In the genomic region with DNA sequence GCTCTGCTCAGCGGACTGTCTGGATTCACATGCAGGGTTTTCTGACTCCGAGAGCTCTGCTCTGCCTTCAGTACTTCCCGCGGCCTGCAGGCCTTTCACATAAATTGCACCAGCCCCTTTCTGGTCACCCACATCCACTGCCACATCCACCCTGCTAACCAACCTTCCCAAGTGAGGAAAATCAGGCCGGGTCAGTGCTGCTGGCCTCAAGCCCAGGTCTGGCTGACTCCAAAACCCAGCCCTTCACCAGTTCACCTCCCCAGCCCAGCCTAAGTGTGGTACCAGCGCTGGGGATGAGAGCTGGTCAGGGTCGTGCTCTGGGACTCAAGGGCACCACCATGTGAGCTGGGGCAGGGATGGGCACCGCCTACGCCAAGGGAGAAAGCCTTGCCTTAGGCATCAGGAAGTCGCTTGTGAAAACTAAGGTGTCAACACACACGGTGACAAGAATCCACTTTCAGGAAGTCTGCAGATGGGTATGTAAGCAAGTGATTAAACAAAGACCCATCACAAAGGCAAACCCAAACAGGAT, we compare ENCODE assay signal across 18 cellular contexts. TPM values are rescaled to one million over a fixed set of nuclear protein-coding genes. Genes with fewer than 3 reads are reported as not detected.
DNase-seq lines count a peak whose midpoint lies in the region; ATAC-seq, FAIRE-seq and TF ChIP-seq lines count a peak whose summit lies in the region.
"Had no signal": no experiment of that assay in that cellular context is flagged by ENCODE, and none has a peak within 500 bp of the region (broad histone marks: within the 10 kb centered on the region; RNA-seq: fewer than 3 reads in every experiment).

No MANE protein-coding gene starts in this region.

- H3K4me2 ChIP-seq in Loucy (ENCODE audit: low read depth, low read length, poor library complexity, severe bottlenecking) (peak overlapping the region; percentile 24), endothelial cell of umbilical vein (ENCODE audit: insufficient read depth, low read length) (no peak overlapping the region), osteoblast (ENCODE audit: insufficient read depth, low read length) (no peak overlapping the region)

- peak; percentile 44 for FAIRE-seq in endothelial cell of umbilical vein (lab: Jason Lieb, UNC)
- FAIRE-seq in GM12891 (lab: Jason Lieb, UNC): no peak
- FAIRE-seq: astrocyte had no signal

- no peak overlapping the region for H3K9ac ChIP-seq in Loucy (ENCODE audit: low read depth, low read length, poor library complexity, severe bottlenecking)
- H3K9ac ChIP-seq in endothelial cell of umbilical vein (replicated peaks; ENCODE audit: extremely low read depth, insufficient read depth, low read length): no peak overlapping the region

- ATAC-seq in activated CD4-positive, alpha-beta T cell treated with anti-CD3 and anti-CD28 coated beads for 36 hours: no peak

- no peak for TF ChIP-seq POLR2A in endothelial cell of umbilical vein (IDR thresholded peaks at IDR 0.05; ENCODE audit: low read depth, low read length)
- no peak for TF ChIP-seq POLR2A in GM12891 (IDR thresholded peaks at IDR 0.05; ENCODE audit: low read depth, low read length)

- H3K27me3 Mint-ChIP-seq in activated CD4-positive, alpha-beta T cell treated with anti-CD3 and anti-CD28 coated beads for 36 hours: no peaks in the 10 kb centered on the region
- H3K27me3 Mint-ChIP-seq: CD4-positive, alpha-beta memory T cell had no signal

- CTCF ChIA-PET in activated CD4-positive, alpha-beta T cell treated with anti-CD3 and anti-CD28 coated beads for 36 hours (lab: Charles Lee): interaction anchor here (0.5 to 0.7 kb wide), 2 partner anchors 14 to 17 kb away, joined by 3 to 4 read pairs; no protein-coding TSS in a partner anchor
- CTCF ChIA-PET in endothelial cell of umbilical vein (lab: Charles Lee): interaction anchor here (1.0 kb wide), 1 partner anchor 29 kb away, joined by 4 read pairs; no protein-coding TSS in a partner anchor

- H3F3A ChIP-seq in Loucy (ENCODE audit: low read depth): no peaks in the 10 kb centered on the region

- H3K36me3 Mint-ChIP-seq in activated CD4-positive, alpha-beta T cell treated with anti-CD3 and anti-CD28 coated beads for 36 hours (ENCODE audit: low read depth): peaks cover 40% of the 10 kb centered on the region

- H3K4me3 ChIP-seq in Loucy (ENCODE audit: low read length, poor library complexity, severe bottlenecking): no peak overlapping the region
- H3K4me3 ChIP-seq in endothelial cell of umbilical vein (replicated peaks in 1 of 3; ENCODE audit: insufficient read depth in 1 of 3, low read depth in 1 of 3, low read length in 3 of 3): no peak overlapping the region
- H3K4me3 ChIP-seq in osteoblast (ENCODE audit: insufficient read depth, low read length): no peak overlapping the region
- H3K4me3 ChIP-seq: ovary, tibial nerve had no signal

- BruUV-seq in endothelial cell of umbilical vein (replicated peaks; lab: Mats Ljungman, UMichigan): no TSS peak

- peaks cover 31% of the 10 kb centered on the region; the same call in 1 of the 2 replicates for H3K36me3 ChIP-seq in Loucy (ENCODE audit: insufficient read depth, low read length)
- peaks cover 6 to 50% of the 10 kb centered on the region in 2 experiments for H3K36me3 ChIP-seq in endothelial cell of umbilical vein (ENCODE audit: control insufficient read depth in 2 of 2, extremely low read depth in 1 of 2, insufficient read depth in 2 of 2, low read length in 2 of 2)
- peaks cover 39% of the 10 kb centered on the region for H3K36me3 ChIP-seq in osteoblast (ENCODE audit: insufficient read depth, low read length)
- H3K36me3 ChIP-seq: ovary had no signal

- no peak for DNase-seq in activated CD4-positive, alpha-beta T cell treated with anti-CD3 and anti-CD28 coated beads for 36 hours
- no peak for DNase-seq in activated CD4-positive, alpha-beta T cell treated with anti-CD3 and anti-CD28 coated beads for 1 hour
- DNase-seq in endothelial cell of umbilical vein (ENCODE audit: low read depth, low spot score) (no peak), osteoblast (ENCODE audit: insufficient read length, low spot score, missing footprints) (peak; percentile 39), GM12891 (ENCODE audit: insufficient read length, low spot score) (no peak), inferior parietal cortex (ENCODE audit: extremely low spot score) (no peak), NCI-H146 treated with DMSO at 0.1 percent for 48 hours (lab: John Stamatoyannopoulos, UW; ENCODE audit: unreplicated experiment) (no peak)
- DNase-seq: activated CD4-positive, alpha-beta T cell treated with anti-CD3 and anti-CD28 coated beads, Interleukin-2, amount 50 U/mL, for 4 hours; CD4-positive, alpha-beta memory T cell; HCEC 1CT; kidney glomerular epithelial cell; NCI-H2171 treated with DMSO at 0.1 percent for 48 hours; NK-92 treated with Interleukin-12 subunit alpha and Interleukin-12 subunit beta, amount 100 ng/mL, for 24 hours; ovary; Right ventricle myocardium superior had no signal

- no peaks in the 10 kb centered on the region for H3K9me1 ChIP-seq in endothelial cell of umbilical vein (replicated peaks; ENCODE audit: control insufficient read depth, extremely low read depth, insufficient read depth, low read length)

- H3K27me3 ChIP-seq in Loucy (ENCODE audit: insufficient read depth, low read length, poor library complexity, severe bottlenecking) (no peaks in the 10 kb centered on the region), endothelial cell of umbilical vein (ENCODE audit: control insufficient read depth in 2 of 2, insufficient read depth in 2 of 2, low read length in 2 of 2) (no peaks in the 10 kb centered on the region), osteoblast (ENCODE audit: insufficient read depth, low read length) (no peaks in the 10 kb centered on the region)
- H3K27me3 ChIP-seq: ovary, tibial nerve had no signal

- intact Hi-C loops in activated CD4-positive, alpha-beta T cell treated with anti-CD3 and anti-CD28 coated beads for 36 hours (cut with DNase I, micrococcal nuclease): no loop called here
- intact Hi-C loops in endothelial cell of umbilical vein (cut with micrococcal nuclease): no loop called here

- peaks cover 18% of the 10 kb centered on the region for H3K4me1 Mint-ChIP-seq in activated CD4-positive, alpha-beta T cell treated with anti-CD3 and anti-CD28 coated beads for 36 hours

- H3K9me3 ChIP-seq in Loucy (ENCODE audit: insufficient read depth, low read depth, low read length) (no peaks in the 10 kb centered on the region), endothelial cell of umbilical vein (replicated peaks; ENCODE audit: control insufficient read depth, insufficient read depth, low read length) (no peaks in the 10 kb centered on the region), osteoblast (ENCODE audit: low read depth, low read length) (no peaks in the 10 kb centered on the region)
- H3K9me3 ChIP-seq: ovary, tibial nerve had no signal

- no peak overlapping the region for H2AFZ ChIP-seq in Loucy (ENCODE audit: low read length)
- no peak overlapping the region for H2AFZ ChIP-seq in endothelial cell of umbilical vein (ENCODE audit: low read depth, low read length)
- no peak overlapping the region for H2AFZ ChIP-seq in osteoblast (ENCODE audit: low read length)

- dilution Hi-C loops in endothelial cell of umbilical vein (cut with MboI; ENCODE audit: extremely low pct_ligation_motif_present, low sequenced_read_pairs): no loop called here

- peak overlapping the region; percentile 9 for H3K27ac Mint-ChIP-seq in activated CD4-positive, alpha-beta T cell treated with anti-CD3 and anti-CD28 coated beads for 36 hours

- H4K20me1 ChIP-seq in Loucy (ENCODE audit: insufficient read depth, low read length, poor library complexity, severe bottlenecking) (no peaks in the 10 kb centered on the region), endothelial cell of umbilical vein (replicated peaks; ENCODE audit: control insufficient read depth, extremely low read depth, insufficient read depth, low read length) (peaks cover 3% of the 10 kb centered on the region), osteoblast (ENCODE audit: insufficient read depth, low read length) (peaks cover 17% of the 10 kb centered on the region)

- H3K4me3 Mint-ChIP-seq in activated CD4-positive, alpha-beta T cell treated with anti-CD3 and anti-CD28 coated beads for 36 hours: no peak overlapping the region
- H3K4me3 Mint-ChIP-seq: CD4-positive, alpha-beta memory T cell had no signal

- H3K9me3 Mint-ChIP-seq in activated CD4-positive, alpha-beta T cell treated with anti-CD3 and anti-CD28 coated beads for 36 hours (ENCODE audit: low read depth): no peaks in the 10 kb centered on the region

- H3K79me2 ChIP-seq in Loucy (ENCODE audit: insufficient read depth, low read length) (peaks cover 26% of the 10 kb centered on the region; the same call in 1 of the 2 replicates), endothelial cell of umbilical vein (ENCODE audit: control insufficient read depth, insufficient read depth, low read length) (peaks cover 26% of the 10 kb centered on the region), osteoblast (ENCODE audit: insufficient read depth, low read length) (peaks cover 44% of the 10 kb centered on the region)

- TF ChIP-seq CTCF in Loucy (conservative IDR thresholded peaks at IDR 0.05; ENCODE audit: low read length) (no peak), endothelial cell of umbilical vein (IDR thresholded peaks at IDR 0.05; ENCODE audit: extremely low read depth in 1 of 2, insufficient read depth in 1 of 2, low read depth in 1 of 2, low read length in 2 of 2) (no peak), osteoblast (IDR thresholded peaks at IDR 0.05; ENCODE audit: extremely low read depth, low read depth, low read length) (no peak)

- H3K9me2 ChIP-seq in Loucy (replicated peaks; ENCODE audit: low read depth, low read length): no peaks in the 10 kb centered on the region

- POLR2A ChIA-PET in activated CD4-positive, alpha-beta T cell treated with anti-CD3 and anti-CD28 coated beads for 36 hours (lab: Charles Lee): no interaction called here
- POLR2A ChIA-PET in endothelial cell of umbilical vein (lab: Charles Lee): no interaction called here

- no peaks in the 10 kb centered on the region for H3K4me1 ChIP-seq in Loucy (ENCODE audit: insufficient read depth, low read length, poor library complexity, severe bottlenecking)
- no peaks in the 10 kb centered on the region for H3K4me1 ChIP-seq in endothelial cell of umbilical vein (ENCODE audit: control insufficient read depth, extremely low read depth, insufficient read depth, low read length)
- H3K4me1 ChIP-seq in osteoblast (ENCODE audit: insufficient read depth, low read length): no peaks in the 10 kb centered on the region
- H3K4me1 ChIP-seq: tibial nerve had no signal

- no peak overlapping the region for H3K27ac ChIP-seq in endothelial cell of umbilical vein (ENCODE audit: insufficient read depth, low read depth, low read length)
- H3K27ac ChIP-seq in osteoblast (ENCODE audit: low read depth, low read length): no peak overlapping the region
- H3K27ac ChIP-seq: ovary, tibial nerve had no signal

RNA-seq across cellular contexts. Expression of a gene that starts 12.3 kb away (rescaled TPM):
- total RNA-seq in activated CD4-positive, alpha-beta T cell treated with anti-CD3 and anti-CD28 coated beads for 36 hours: 10 to 100 TPM; 74.5 to 92.1 TPM
- total RNA-seq in endothelial cell of umbilical vein: 151 and 160 TPM in 2 replicates
- polyA plus RNA-seq in endothelial cell of umbilical vein: 370 and 475 TPM in 2 replicates
- 338 and 363 TPM in 2 replicates for polyA plus RNA-seq in endothelial cell of umbilical vein (2011; cell fraction: cytosol; rRNA removed)
- polyA plus RNA-seq in endothelial cell of umbilical vein (2011; cell fraction: nucleus; rRNA removed): 205 and 244 TPM in 2 replicates
- polyA plus RNA-seq in endothelial cell of umbilical vein (2012): 154 and 161 TPM in 2 replicates
- 316 and 343 TPM in 2 replicates for polyA minus RNA-seq in endothelial cell of umbilical vein
- 192 TPM for polyA minus RNA-seq in endothelial cell of umbilical vein (2011; cell fraction: cytosol; rRNA and poly(A)+ RNA removed)
- 84.3 and 117 TPM in 2 replicates for polyA minus RNA-seq in endothelial cell of umbilical vein (2011; cell fraction: nucleus; rRNA and poly(A)+ RNA removed)
- 295 and 356 TPM in 2 replicates for total RNA-seq in osteoblast
- 139 TPM for polyA plus RNA-seq in GM12891 (2012; ENCODE audit: low read depth, missing spikeins)

RNA-seq across cellular contexts. Expression of a gene that starts 18.6 kb away (rescaled TPM):
- 10 to 100 TPM; 43.8 to 62.0 TPM for total RNA-seq in activated CD4-positive, alpha-beta T cell treated with anti-CD3 and anti-CD28 coated beads for 36 hours
- total RNA-seq in endothelial cell of umbilical vein (4.3 and 4.8 TPM in 2 replicates), osteoblast (7.4 and 9.4 TPM in 2 replicates)
- 7.3 and 9.9 TPM in 2 replicates for polyA plus RNA-seq in endothelial cell of umbilical vein
- polyA plus RNA-seq in endothelial cell of umbilical vein (2011; cell fraction: cytosol; rRNA removed): 5.6 and 7.6 TPM in 2 replicates
- polyA plus RNA-seq in endothelial cell of umbilical vein (2011; cell fraction: nucleus; rRNA removed): 8.4 and 11.2 TPM in 2 replicates
- polyA plus RNA-seq in endothelial cell of umbilical vein (2012): 5.1 and 7.5 TPM in 2 replicates
- polyA minus RNA-seq in endothelial cell of umbilical vein: 4.1 and 4.2 TPM in 2 replicates
- polyA minus RNA-seq in endothelial cell of umbilical vein (2011; cell fraction: cytosol; rRNA and poly(A)+ RNA removed): 1.6 TPM
- polyA minus RNA-seq in endothelial cell of umbilical vein (2011; cell fraction: nucleus; rRNA and poly(A)+ RNA removed): 2.2 and 3.8 TPM in 2 replicates
- polyA plus RNA-seq in GM12891 (2012; ENCODE audit: low read depth, missing spikeins): 43.2 TPM

RNA-seq across cellular contexts. Expression of a gene that starts 27.5 kb away (rescaled TPM):
- 10 to 100 TPM; 21.3 to 27.2 TPM for total RNA-seq in activated CD4-positive, alpha-beta T cell treated with anti-CD3 and anti-CD28 coated beads for 36 hours
- 30.5 and 44.2 TPM in 2 replicates for total RNA-seq in endothelial cell of umbilical vein
- 38.4 and 49.9 TPM in 2 replicates for polyA plus RNA-seq in endothelial cell of umbilical vein
- polyA plus RNA-seq in endothelial cell of umbilical vein (2011; cell fraction: cytosol; rRNA removed): 13.9 and 28.1 TPM in 2 replicates
- polyA plus RNA-seq in endothelial cell of umbilical vein (2011; cell fraction: nucleus; rRNA removed): 37.6 and 47.7 TPM in 2 replicates
- polyA plus RNA-seq in endothelial cell of umbilical vein (2012): 5.6 and 6.2 TPM in 2 replicates
- polyA minus RNA-seq in endothelial cell of umbilical vein: 7.9 and 9.5 TPM in 2 replicates
- 17.3 TPM for polyA minus RNA-seq in endothelial cell of umbilical vein (2011; cell fraction: cytosol; rRNA and poly(A)+ RNA removed)
- 10.5 and 18.2 TPM in 2 replicates for polyA minus RNA-seq in endothelial cell of umbilical vein (2011; cell fraction: nucleus; rRNA and poly(A)+ RNA removed)
- 2.7 and 3.3 TPM in 2 replicates for total RNA-seq in osteoblast
- polyA plus RNA-seq in GM12891 (2012; ENCODE audit: low read depth, missing spikeins): 11.9 TPM

RNA-seq across cellular contexts. Expression of a gene that starts 35.6 kb away (rescaled TPM):
- 100 to 1,000 TPM; 266 to 362 TPM for total RNA-seq in activated CD4-positive, alpha-beta T cell treated with anti-CD3 and anti-CD28 coated beads for 36 hours
- total RNA-seq in endothelial cell of umbilical vein (201 and 203 TPM in 2 replicates), osteoblast (69.5 and 82.2 TPM in 2 replicates)
- 293 and 356 TPM in 2 replicates for polyA plus RNA-seq in endothelial cell of umbilical vein
- polyA plus RNA-seq in endothelial cell of umbilical vein (2011; cell fraction: cytosol; rRNA removed): 308 and 363 TPM in 2 replicates
- polyA plus RNA-seq in endothelial cell of umbilical vein (2011; cell fraction: nucleus; rRNA removed): 110 and 116 TPM in 2 replicates
- polyA plus RNA-seq in endothelial cell of umbilical vein (2012): 140 and 160 TPM in 2 replicates
- polyA minus RNA-seq in endothelial cell of umbilical vein: 116 and 133 TPM in 2 replicates
- 138 TPM for polyA minus RNA-seq in endothelial cell of umbilical vein (2011; cell fraction: cytosol; rRNA and poly(A)+ RNA removed)
- 22.7 TPM in 2 replicates for polyA minus RNA-seq in endothelial cell of umbilical vein (2011; cell fraction: nucleus; rRNA and poly(A)+ RNA removed)
- 175 TPM for polyA plus RNA-seq in GM12891 (2012; ENCODE audit: low read depth, missing spikeins)

RNA-seq across cellular contexts. Expression of a gene that starts 35.7 kb away (rescaled TPM):
- 10 to 100 TPM; 10.9 to 21.0 TPM for total RNA-seq in activated CD4-positive, alpha-beta T cell treated with anti-CD3 and anti-CD28 coated beads for 36 hours
- total RNA-seq in endothelial cell of umbilical vein: 20.6 and 20.7 TPM in 2 replicates
- 43.6 and 44.0 TPM in 2 replicates for polyA plus RNA-seq in endothelial cell of umbilical vein
- polyA plus RNA-seq in endothelial cell of umbilical vein (2011; cell fraction: cytosol; rRNA removed): 32.0 and 40.5 TPM in 2 replicates
- polyA plus RNA-seq in endothelial cell of umbilical vein (2011; cell fraction: nucleus; rRNA removed): 103 and 115 TPM in 2 replicates
- polyA plus RNA-seq in endothelial cell of umbilical vein (2012): 14.9 and 21.9 TPM in 2 replicates
- 12.3 and 12.4 TPM in 2 replicates for polyA minus RNA-seq in endothelial cell of umbilical vein
- polyA minus RNA-seq in endothelial cell of umbilical vein (2011; cell fraction: cytosol; rRNA and poly(A)+ RNA removed): 6.3 TPM
- 7.5 and 10.4 TPM in 2 replicates for polyA minus RNA-seq in endothelial cell of umbilical vein (2011; cell fraction: nucleus; rRNA and poly(A)+ RNA removed)
- 21.5 and 22.8 TPM in 2 replicates for total RNA-seq in osteoblast
- polyA plus RNA-seq in GM12891 (2012; ENCODE audit: low read depth, missing spikeins): 28.4 TPM
